In the genomic region with DNA sequence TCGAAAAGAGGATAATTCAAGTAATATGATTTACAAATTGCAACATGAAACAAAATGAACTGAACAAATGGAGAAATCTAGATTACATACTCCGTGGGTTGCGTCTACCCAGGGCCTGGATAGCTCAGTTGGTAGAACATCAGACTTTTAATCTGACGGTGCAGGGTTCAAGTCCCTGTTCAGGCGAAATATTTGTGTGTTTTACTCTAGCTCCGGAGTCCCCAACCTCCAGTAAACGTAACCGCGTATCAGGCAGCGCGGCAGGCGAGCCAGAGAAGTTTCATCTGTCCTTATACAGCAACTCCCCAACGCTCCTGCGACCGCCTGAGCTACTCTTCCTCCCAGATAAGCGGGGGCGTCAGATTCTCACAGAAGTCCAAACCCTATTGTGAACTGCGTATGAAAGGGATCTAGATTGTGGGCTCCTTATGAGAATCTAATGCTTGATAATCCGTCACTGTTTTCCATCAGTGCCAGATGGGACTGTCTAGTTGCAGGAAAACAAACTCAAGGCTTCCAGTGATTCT, we compare ENCODE assay signal across 10 cellular contexts.
DNase-seq lines count a peak whose midpoint lies in the region; ATAC-seq, FAIRE-seq and TF ChIP-seq lines count a peak whose summit lies in the region.
"Had no signal": no experiment of that assay in that cellular context is flagged by ENCODE, and none has a peak within 500 bp of the region (broad histone marks: within the 10 kb centered on the region; RNA-seq: fewer than 3 reads in every experiment).

No MANE protein-coding gene starts in this region.

- no peaks in the 10 kb centered on the region for H3K79me1 ChIP-seq in H1 (ENCODE audit: low read depth, low read length)

- no peak overlapping the region for H3K56ac ChIP-seq in H1 (replicated peaks; ENCODE audit: insufficient read length, low read depth, low read length)

- intact Hi-C loops in MCF 10A (cut with micrococcal nuclease) = no loop called here
- intact Hi-C loops in breast epithelium (cut with DNase I; ENCODE audit: low total_unique reads) = no loop called here
- intact Hi-C loops in head of caudate nucleus (cut with DNase I) = no loop called here
- intact Hi-C loops in naive thymus-derived CD4-positive, alpha-beta T cell (cut with micrococcal nuclease) = no loop called here

- no peaks in the 10 kb centered on the region for H3K79me2 ChIP-seq in H1 (ENCODE audit: control insufficient read depth in 1 of 2, insufficient read depth in 2 of 2, low read length in 2 of 2)

- H3K4me2 ChIP-seq in H1 (ENCODE audit: insufficient read depth in 1 of 2, low read depth in 2 of 2, low read length in 2 of 2) = peak overlapping the region; percentile 70 to 71

- H3K4me1 Mint-ChIP-seq in MCF 10A (ENCODE audit: insufficient read depth, unreplicated experiment) = no peaks in the 10 kb centered on the region
- no peaks in the 10 kb centered on the region for H3K4me1 Mint-ChIP-seq in stimulated activated naive CD8-positive, alpha-beta T cell treated with anti-CD3 and anti-CD28 coated beads, Interleukin-15, amount 100 ng/mL, for 72 hours
- no peaks in the 10 kb centered on the region for H3K4me1 Mint-ChIP-seq in naive thymus-derived CD4-positive, alpha-beta T cell

- H3K27me3 ChIP-seq in breast epithelium (peaks cover 0 to 58% of the 10 kb centered on the region in 2 donors), H1 (replicated peaks in 1 of 4; ENCODE audit: control insufficient read depth in 3 of 4, extremely low read depth in 1 of 4, insufficient read depth in 3 of 4, low read length in 3 of 4) (peaks cover 0 to 17% (median 7%) of the 10 kb centered on the region in 4 experiments; a peak in 4 of 7 replicates)
- H3K27me3 ChIP-seq in naive thymus-derived CD4-positive, alpha-beta T cell (ENCODE audit: control insufficient read depth in 2 of 2, insufficient read depth in 2 of 2, low read length in 2 of 2) = peaks cover 2 to 6% of the 10 kb centered on the region in 2 donors

- FAIRE-seq in H1 (lab: Jason Lieb, UNC) = peak; percentile 96
- no peak for FAIRE-seq in D721Med (lab: Jason Lieb, UNC)

- H2AK5ac ChIP-seq in H1 (ENCODE audit: low read depth, low read length) = no peak overlapping the region

- H3K27me3 Mint-ChIP-seq in MCF 10A (ENCODE audit: insufficient read depth, unreplicated experiment) = no peaks in the 10 kb centered on the region
- H3K27me3 Mint-ChIP-seq in stimulated activated naive CD8-positive, alpha-beta T cell treated with anti-CD3 and anti-CD28 coated beads, Interleukin-15, amount 100 ng/mL, for 72 hours = peaks cover 81% of the 10 kb centered on the region
- peaks cover 34 to 87% (median 86%) of the 10 kb centered on the region in 5 donors for H3K27me3 Mint-ChIP-seq in naive thymus-derived CD4-positive, alpha-beta T cell

- H4K8ac ChIP-seq in H1 (ENCODE audit: extremely low read depth, insufficient read depth, low read length) = no peak overlapping the region

- WGBS in H1 (ENCODE audit: extremely low coverage in 1 of 2, insufficient coverage in 1 of 2, insufficient read length in 1 of 2, insufficient replicate concordance in 2 of 2, low coverage in 1 of 2, low lambda C conversion rate in 2 of 2, missing lambda C conversion rate in 1 of 2), 2 experiments = 3% methylated on average over 19 of the region's 19 CpGs; no CpG with 5 or more reads in 1 of the 2 experiments

- H3K23me2 ChIP-seq in H1 (ENCODE audit: low read depth, low read length) = peaks cover 6% of the 10 kb centered on the region

- H2BK20ac ChIP-seq in H1 (ENCODE audit: low read length) = no peak overlapping the region

- H3K27ac Mint-ChIP-seq in MCF 10A (ENCODE audit: low read depth, unreplicated experiment) = peak overlapping the region; percentile 81
- peak overlapping the region in 1 of 2 donors; percentile 59 for H3K27ac Mint-ChIP-seq in stimulated activated naive CD8-positive, alpha-beta T cell treated with anti-CD3 and anti-CD28 coated beads, Interleukin-15, amount 100 ng/mL, for 72 hours
- H3K27ac Mint-ChIP-seq in naive thymus-derived CD4-positive, alpha-beta T cell = no peak overlapping the region
- H3K27ac Mint-ChIP-seq: activated naive CD4-positive, alpha-beta T cell treated with anti-CD3 and anti-CD28 coated beads, Interleukin-2, amount 50 U/mL, for 72 hours had no signal

- no peaks in the 10 kb centered on the region for H4K20me1 ChIP-seq in H1 (replicated peaks in 1 of 2; ENCODE audit: control insufficient read depth in 1 of 2, insufficient read depth in 2 of 2, low read length in 2 of 2)

- no peak overlapping the region for H3K23ac ChIP-seq in H1 (ENCODE audit: insufficient read length)

- H4K5ac ChIP-seq in H1 (ENCODE audit: insufficient read length, low read depth, low read length) = no peak overlapping the region

- H4K91ac ChIP-seq in H1 (replicated peaks; ENCODE audit: insufficient read length, low read length) = no peak overlapping the region

- DNase-seq in MCF 10A (ENCODE audit: unreplicated experiment) (peak; percentile 86), breast epithelium (ENCODE audit: low spot score in 2 of 2) (no peak), NCI-H774 (lab: John Stamatoyannopoulos, UW) (peak; percentile 11), H1 (ENCODE audit: low read depth in 1 of 2, low spot score in 2 of 2) (peak; percentile 86 to 90), D721Med (ENCODE audit: insufficient read length, low spot score) (no peak), head of caudate nucleus (no peak)
- DNase-seq in stimulated activated naive CD8-positive, alpha-beta T cell treated with anti-CD3 and anti-CD28 coated beads, Interleukin-15, amount 100 ng/mL, for 72 hours = peak in 1 of 2 donors; percentile 33
- no peak for DNase-seq in naive thymus-derived CD4-positive, alpha-beta T cell
- DNase-seq: DND-41 had no signal

- no peaks in the 10 kb centered on the region for H3K36me3 ChIP-seq in breast epithelium
- H3K36me3 ChIP-seq in H1 (ENCODE audit: control insufficient read depth in 2 of 4, insufficient read depth in 4 of 4, low read length in 3 of 4) = no peaks in the 10 kb centered on the region
- H3K36me3 ChIP-seq in naive thymus-derived CD4-positive, alpha-beta T cell (ENCODE audit: control insufficient read depth in 2 of 3, insufficient read depth in 3 of 3, low read length in 3 of 3) = no peaks in the 10 kb centered on the region

- no peak overlapping the region for H2BK5ac ChIP-seq in H1 (ENCODE audit: low read depth, low read length)

- no peak overlapping the region for H2BK12ac ChIP-seq in H1 (ENCODE audit: low read depth, low read length)

- H3K36me3 Mint-ChIP-seq in MCF 10A (ENCODE audit: insufficient read depth, unreplicated experiment) = peaks cover 20% of the 10 kb centered on the region
- peaks cover 3 to 16% (median 4%) of the 10 kb centered on the region in 5 donors for H3K36me3 Mint-ChIP-seq in naive thymus-derived CD4-positive, alpha-beta T cell

- H3K4me1 ChIP-seq in breast epithelium (no peaks in the 10 kb centered on the region), H1 (replicated peaks in 1 of 4; ENCODE audit: control insufficient read depth in 3 of 4, insufficient read depth in 4 of 4, low read length in 3 of 4) (peaks cover 0 to 2% (median 0%) of the 10 kb centered on the region in 4 experiments; a peak in 2 of 7 replicates)
- H3K4me1 ChIP-seq in naive thymus-derived CD4-positive, alpha-beta T cell (ENCODE audit: control insufficient read depth in 2 of 2, insufficient read depth in 2 of 2, low read length in 2 of 2) = no peaks in the 10 kb centered on the region

- peak; percentile 33 for ATAC-seq in stimulated activated naive CD8-positive, alpha-beta T cell treated with anti-CD3 and anti-CD28 coated beads, Interleukin-15, amount 100 ng/mL, for 72 hours
- no peak for ATAC-seq in naive thymus-derived CD4-positive, alpha-beta T cell

- CTCF ChIA-PET in MCF 10A (lab: Yijun Ruan, JAX) (no interaction called here), H1 (lab: Charles Lee; ENCODE audit: partially characterized antibody) (interaction anchor here (0.9 to 1.5 kb wide), 4 partner anchors 16 to 24 kb away, joined by 3 to 5 read pairs (median 4); no protein-coding TSS in a partner anchor)
- CTCF ChIA-PET in naive thymus-derived CD4-positive, alpha-beta T cell (lab: Charles Lee) = no interaction called here

- no peak for TF ChIP-seq POLR2A in breast epithelium (IDR thresholded peaks at IDR 0.05)
- no peak for TF ChIP-seq POLR2A in H1 (IDR thresholded peaks at IDR 0.05; ENCODE audit: control extremely low read depth in 1 of 2, low read depth in 2 of 2, low read length in 2 of 2)

- TF ChIP-seq RAD21 in H1 (IDR thresholded peaks at IDR 0.05 in 1 of 2, conservative IDR thresholded peaks at IDR 0.05 in 1 of 2; ENCODE audit: low read depth in 2 of 2, low read length in 2 of 2) = no peak

- no peak overlapping the region for H3K18ac ChIP-seq in H1 (ENCODE audit: extremely low read depth, low read length)

- no peak overlapping the region for H2BK15ac ChIP-seq in H1 (ENCODE audit: low read length)

- TF ChIP-seq EP300 in H1 (IDR thresholded peaks at IDR 0.05; ENCODE audit: borderline replicate concordance in 1 of 2, low read depth in 2 of 2, low read length in 2 of 2) = no peak

- H3K4me3 Mint-ChIP-seq in MCF 10A (ENCODE audit: unreplicated experiment) = peak overlapping the region; percentile 76
- no peak overlapping the region for H3K4me3 Mint-ChIP-seq in stimulated activated naive CD8-positive, alpha-beta T cell treated with anti-CD3 and anti-CD28 coated beads, Interleukin-15, amount 100 ng/mL, for 72 hours
- no peak overlapping the region for H3K4me3 Mint-ChIP-seq in naive thymus-derived CD4-positive, alpha-beta T cell

- no peak overlapping the region for H3K27ac ChIP-seq in breast epithelium
- H3K27ac ChIP-seq in H1 (ENCODE audit: low read depth, low read length) = no peak overlapping the region
- H3K27ac ChIP-seq in naive thymus-derived CD4-positive, alpha-beta T cell (ENCODE audit: low read depth, low read length) = no peak overlapping the region

- no peak overlapping the region for H2BK120ac ChIP-seq in H1 (replicated peaks; ENCODE audit: low read depth, low read length)

- H3K9me3 Mint-ChIP-seq in MCF 10A (ENCODE audit: unreplicated experiment) = no peaks in the 10 kb centered on the region
- peaks cover 21 to 35% of the 10 kb centered on the region in 2 donors for H3K9me3 Mint-ChIP-seq in stimulated activated naive CD8-positive, alpha-beta T cell treated with anti-CD3 and anti-CD28 coated beads, Interleukin-15, amount 100 ng/mL, for 72 hours
- peaks cover 4 to 75% (median 30%) of the 10 kb centered on the region in 11 donors for H3K9me3 Mint-ChIP-seq in naive thymus-derived CD4-positive, alpha-beta T cell

- no peak overlapping the region for H3K9ac ChIP-seq in H1 (replicated peaks in 1 of 4; ENCODE audit: extremely low read depth in 1 of 4, low read depth in 3 of 4, low read length in 3 of 4)

- H3K4me3 ChIP-seq in breast epithelium = no peak overlapping the region
- peak overlapping the region; percentile 68 to 79 (median 74) for H3K4me3 ChIP-seq in H1 (ENCODE audit: extremely low read depth in 1 of 4, insufficient read depth in 2 of 4, low read depth in 3 of 4, low read length in 4 of 4)
- H3K4me3 ChIP-seq in naive thymus-derived CD4-positive, alpha-beta T cell (ENCODE audit: low read length) = no peak overlapping the region

- peak overlapping the region; percentile 71; the same call in 1 of the 2 replicates for H2AFZ ChIP-seq in H1 (ENCODE audit: low read length)

- TF ChIP-seq CTCF in MCF 10A (IDR thresholded peaks at IDR 0.05; ENCODE audit: unreplicated experiment) = no peak
- TF ChIP-seq CTCF in breast epithelium (IDR thresholded peaks at IDR 0.05) = no peak
- TF ChIP-seq CTCF in H1 (IDR thresholded peaks at IDR 0.05; ENCODE audit: control extremely low read depth in 1 of 3, insufficient read depth in 1 of 3, low read depth in 1 of 3, low read length in 3 of 3) = no peak
- TF ChIP-seq CTCF in D721Med (IDR thresholded peaks at IDR 0.05; ENCODE audit: insufficient read depth, missing control alignments) = no peak

- peaks cover 3 to 21% of the 10 kb centered on the region in 2 donors for H3K9me3 ChIP-seq in breast epithelium
- no peaks in the 10 kb centered on the region for H3K9me3 ChIP-seq in H1 (ENCODE audit: insufficient read depth in 2 of 2, low read depth in 1 of 2, low read length in 1 of 2)
- H3K9me3 ChIP-seq in naive thymus-derived CD4-positive, alpha-beta T cell (ENCODE audit: control insufficient read depth in 2 of 3, low read length in 3 of 3) = peaks cover 0 to 15% (median 0%) of the 10 kb centered on the region in 3 experiments

- no peak overlapping the region for H3K14ac ChIP-seq in H1 (ENCODE audit: insufficient read length)

- no peak overlapping the region for H3K4ac ChIP-seq in H1 (replicated peaks; ENCODE audit: insufficient read length, low read depth, low read length)

- BruUV-seq in MCF 10A (replicated peaks; lab: Mats Ljungman, UMichigan) = no TSS peak

- POLR2A ChIA-PET in MCF 10A (lab: Yijun Ruan, JAX) = interaction anchor here (0.7 to 1.5 kb wide), 8 partner anchors 10 to 237 kb away, joined by 3 to 5 read pairs (median 4); no protein-coding TSS in a partner anchor
- POLR2A ChIA-PET in H1 (lab: Charles Lee; ENCODE audit: partially characterized antibody) = interaction anchor here (0.6 to 1.5 kb wide), 3 partner anchors 10 to 238 kb away, joined by 3 to 12 read pairs (median 3); no protein-coding TSS in a partner anchor
- POLR2A ChIA-PET in naive thymus-derived CD4-positive, alpha-beta T cell (lab: Charles Lee) = no interaction called here

Comparison
In these comparisons a context has a peak if more than half of its experiments do, and no peak if none do; other contexts are left out.
1. DNase-seq: peak in MCF 10A (single experiment), NCI-H774 (single experiment) and H1 (2 of 2); none in breast epithelium (0 of 2), D721Med (single experiment), head of caudate nucleus (0 of 42) and naive thymus-derived CD4-positive, alpha-beta T cell (0 of 9).
2. H3K4me3 ChIP-seq: peak in H1 (4 of 4); none in breast epithelium (0 of 3) and naive thymus-derived CD4-positive, alpha-beta T cell (single experiment).